Comparison of ENCODE assay signal across 21 cellular contexts in the genomic region with DNA sequence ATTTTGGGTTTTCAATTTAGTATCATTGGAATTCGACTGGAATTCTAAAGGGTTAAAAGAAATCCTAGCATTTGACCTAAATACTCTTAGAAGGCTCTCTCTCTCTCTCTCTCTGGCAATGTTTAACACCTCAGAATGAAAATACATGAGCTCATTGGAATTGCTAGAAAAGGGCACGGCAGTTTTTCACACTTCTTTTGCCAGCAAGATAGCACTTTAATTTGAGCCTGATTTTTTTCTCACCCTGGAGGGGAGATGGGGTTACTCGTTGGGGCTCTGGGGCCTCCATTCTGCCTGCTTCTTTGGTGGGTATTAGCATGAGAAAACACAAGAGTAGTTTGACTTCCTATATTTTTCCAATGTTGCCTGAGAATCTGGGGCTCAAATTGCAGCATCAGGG. TPM values are rescaled to one million over a fixed set of nuclear protein-coding genes. Genes with fewer than 3 reads are reported as not detected.
DNase-seq lines count a peak whose midpoint lies in the region; ATAC-seq and TF ChIP-seq lines count a peak whose summit lies in the region.
"Had no signal": no experiment of that assay in that cellular context is flagged by ENCODE, and none has a peak within 500 bp of the region (broad histone marks: within the 10 kb centered on the region; RNA-seq: fewer than 3 reads in every experiment).

No MANE protein-coding gene starts in this region.

- H4K20me1 ChIP-seq in SK-N-SH (ENCODE audit: insufficient read depth), result no peaks in the 10 kb centered on the region

- in situ Hi-C loops in brain microvascular endothelial cell (cut with HindIII; ENCODE audit: low pct_ligation_motif_present, low sequenced_read_pairs), result no loop called here

- no peak for TF ChIP-seq EP300 in SK-N-SH (IDR thresholded peaks at IDR 0.05; ENCODE audit: borderline replicate concordance in 1 of 2, low read depth in 1 of 2, low read length in 1 of 2)

- POLR2A ChIA-PET in SK-N-SH (lab: Yijun Ruan, JAX), result no interaction called here

- WGBS in SK-N-SH (ENCODE audit: low lambda C conversion rate), result 70% methylated on average over 3 of the region's 3 CpGs
- WGBS in mesodermal cell (ENCODE audit: insufficient coverage in 2 of 2), 2 experiments, result 0 to 13% methylated on average over 1 to 2 of the region's 3 CpGs

- no peak for TF ChIP-seq RAD21 in SK-N-SH (IDR thresholded peaks at IDR 0.05; ENCODE audit: low read length)

- peak overlapping the region; percentile 80; the same call in 1 of the 2 replicates for H2AFZ ChIP-seq in SK-N-SH (ENCODE audit: low read depth)

- TF ChIP-seq CTCF in SK-N-SH (IDR thresholded peaks at IDR 0.05) (no peak), brain microvascular endothelial cell (IDR thresholded peaks at IDR 0.05; ENCODE audit: low read depth, low read length, missing control alignments) (no peak)

- H3K4me2 ChIP-seq in SK-N-SH, result 0 out of 2 replicates have a peak overlapping the region, but pooled peaks have one; percentile 21

- no peak for ATAC-seq in SK-N-SH treated with all-trans-retinoic acid at 6 μM for 48 hours
- no peak for ATAC-seq in HG02759 (IDR thresholded peaks at IDR 0.05; ENCODE audit: unreplicated experiment)
- ATAC-seq: T-helper 17 cell had no signal

- H3K27me3 ChIP-seq in SK-N-SH (ENCODE audit: insufficient read depth) (no peaks in the 10 kb centered on the region), brain microvascular endothelial cell (replicated peaks) (no peaks in the 10 kb centered on the region)
- H3K27me3 ChIP-seq: sigmoid colon had no signal

- H3K79me2 ChIP-seq in SK-N-SH (ENCODE audit: insufficient read depth), result no peaks in the 10 kb centered on the region

- peaks cover 0 to 20% of the 10 kb centered on the region in 2 experiments; a peak in 2 of 4 replicates for H3K4me1 ChIP-seq in SK-N-SH (ENCODE audit: control insufficient read depth in 1 of 2, insufficient read depth in 2 of 2, low read depth in 1 of 2, low read length in 1 of 2)
- H3K4me1 ChIP-seq in mesodermal cell (ENCODE audit: control insufficient read depth, insufficient read depth, low read length, poor library complexity, severe bottlenecking), result peaks cover 22% of the 10 kb centered on the region

- no peak overlapping the region for H3K4me3 ChIP-seq in SK-N-SH (ENCODE audit: low read depth in 2 of 2, low read length in 1 of 2)
- H3K4me3 ChIP-seq in brain microvascular endothelial cell (ENCODE audit: low read depth, low read length), result no peak overlapping the region
- H3K4me3 ChIP-seq in mesodermal cell (ENCODE audit: extremely low read depth, insufficient read depth, low read length, poor library complexity, severe bottlenecking), result no peak overlapping the region
- H3K4me3 ChIP-seq: sigmoid colon had no signal

- H3F3A ChIP-seq in SK-N-SH (replicated peaks; ENCODE audit: insufficient read depth), result peaks cover 22% of the 10 kb centered on the region

- no peak for DNase-seq in SK-N-SH
- no peak for DNase-seq in brain microvascular endothelial cell
- no peak for DNase-seq in NCI-H1105 treated with DMSO at 0.1 percent for 48 hours (lab: John Stamatoyannopoulos, UW)
- no peak for DNase-seq in NCI-H1105 (lab: John Stamatoyannopoulos, UW)
- DNase-seq in stimulated activated CD4-positive, alpha-beta T cell treated with anti-CD3 and anti-CD28 coated beads, Interleukin-4, amount 100 ng/mL, for 4 hours, result no peak
- DNase-seq: activated effector memory CD4-positive, alpha-beta T cell treated with anti-CD3 and anti-CD28 coated beads, Interleukin-2, amount 50 U/mL, for 16 hours; aorta; CD4-positive, CD25-positive, alpha-beta regulatory T cell; cortex of kidney; DMS79 treated with DMSO at 0.1 percent for 48 hours; erythroblast; Karpas-422; NCI-H2171; NK-92 treated with Interleukin-12 subunit alpha and Interleukin-12 subunit beta, amount 100 ng/mL, for 24 hours; sigmoid colon; stimulated activated CD4-positive, alpha-beta T cell treated with anti-CD3 and anti-CD28 coated beads, Interleukin-4, amount 100 ng/mL, for 24 hours; T-helper 17 cell had no signal

- H3K9ac ChIP-seq in SK-N-SH, result peak overlapping the region; percentile 38; the same call in 1 of the 2 replicates

- H3K9me2 ChIP-seq in SK-N-SH, result no peaks in the 10 kb centered on the region

- no peaks in the 10 kb centered on the region for H3K9me3 ChIP-seq in SK-N-SH
- peaks cover 11% of the 10 kb centered on the region for H3K9me3 ChIP-seq in mesodermal cell (ENCODE audit: control insufficient read depth, low read length)

- CTCF ChIA-PET in SK-N-SH (lab: Yijun Ruan, JAX), result interaction anchor here (1.0 kb wide), 1 partner anchor 44 kb away, joined by 3 read pairs; no protein-coding TSS in a partner anchor

- H3K36me3 ChIP-seq in SK-N-SH (replicated peaks in 1 of 2; ENCODE audit: control insufficient read depth in 1 of 2, insufficient read depth in 2 of 2, low read length in 1 of 2) (no peaks in the 10 kb centered on the region), brain microvascular endothelial cell (replicated peaks) (no peaks in the 10 kb centered on the region), mesodermal cell (ENCODE audit: control insufficient read depth, insufficient read depth, low read length) (no peaks in the 10 kb centered on the region)
- H3K36me3 ChIP-seq: sigmoid colon had no signal

- H3K27ac ChIP-seq in SK-N-SH (ENCODE audit: low read depth in 2 of 2, low read length in 1 of 2) (peak overlapping the region in 1 of 2 experiments; percentile 49; a peak in 2 of 4 replicates), brain microvascular endothelial cell (peak overlapping the region; percentile 21), mesodermal cell (ENCODE audit: low read depth, low read length, severe bottlenecking) (peak overlapping the region; percentile 88)
- H3K27ac ChIP-seq: 22Rv1 had no signal

TF ChIP-seq in SK-N-SH, 30 proteins besides CTCF, POLR2A, EP300 and RAD21:
- TF ChIP-seq ELF1 (IDR thresholded peaks at IDR 0.05), result no peak
- no peak for TF ChIP-seq NRF1 (IDR thresholded peaks at IDR 0.05; ENCODE audit: low read depth, low read length)
- no peak for TF ChIP-seq REST (IDR thresholded peaks at IDR 0.05; ENCODE audit: low read depth, low read length)
TF ChIP-seq in SK-N-SH: peak in this region for 0.

TF ChIP-seq in SK-N-SH treated with all-trans-retinoic acid at 6 μM for 48 hours, 23 proteins besides CTCF, POLR2A, EP300 and RAD21:
- no peak for TF ChIP-seq PPARA (CRISPR knock-in tag; IDR thresholded peaks at IDR 0.05; ENCODE audit: borderline replicate concordance)
- TF ChIP-seq OSR1 (CRISPR knock-in tag; IDR thresholded peaks at IDR 0.05), result no peak

RNA-seq across cellular contexts. Expression of gene CLMP, which starts 22.8 kb away (rescaled TPM):
- 61.9 and 85.1 TPM in 2 replicates for polyA plus RNA-seq in SK-N-SH (2012; rRNA removed)
- polyA plus RNA-seq in SK-N-SH (2012; cell fraction: cytosol; rRNA removed), result 62.2 and 80.3 TPM in 2 replicates
- 63.2 and 66.2 TPM in 2 replicates for polyA plus RNA-seq in SK-N-SH (2012; cell fraction: nucleus; rRNA removed)
- polyA plus RNA-seq in mesodermal cell (2013, experiment 1 of 2), result 16.6 TPM
- 14.7 TPM for polyA plus RNA-seq in mesodermal cell (2013, experiment 2 of 2)
